21 cellular contexts compared by ENCODE assay signal in genomic region chr7:155228459-155228845, GRCh38.
DNase-seq lines count a peak whose midpoint lies in the region; ATAC-seq and TF ChIP-seq lines count a peak whose summit lies in the region.
"Had no signal": no experiment of that assay in that cellular context is flagged by ENCODE, and none has a peak within 500 bp of the region (broad histone marks: within the 10 kb centered on the region; RNA-seq: fewer than 3 reads in every experiment).

No MANE protein-coding gene starts in this region.

- peak overlapping the region; percentile 29 for H3K18ac ChIP-seq in neuronal stem cell (ENCODE audit: low read length)

- no peak overlapping the region for H3K27ac Mint-ChIP-seq in stimulated activated naive B cell treated with anti-CD40 and anti-IgM and Interleukin-4, amounts not matched to agents 10 μg/mL and 1 μg/mL and 100 μg/mL, for 72 hours
- no peak overlapping the region for H3K27ac Mint-ChIP-seq in endothelial cell (ENCODE audit: unreplicated experiment)
- H3K27ac Mint-ChIP-seq: activated CD4-positive, alpha-beta memory T cell treated with anti-CD3 and anti-CD28 coated beads for 36 hours; CD4-positive, CD25-positive, alpha-beta regulatory T cell; WTC11 had no signal

- H4K91ac ChIP-seq in neuronal stem cell (ENCODE audit: low read depth, low read length, poor library complexity) = no peak overlapping the region

- H3K36me3 Mint-ChIP-seq in stimulated activated naive B cell treated with anti-CD40 and anti-IgM and Interleukin-4, amounts not matched to agents 10 μg/mL and 1 μg/mL and 100 μg/mL, for 72 hours = no peaks in the 10 kb centered on the region
- no peaks in the 10 kb centered on the region for H3K36me3 Mint-ChIP-seq in endothelial cell (ENCODE audit: low read depth, unreplicated experiment)
- H3K36me3 Mint-ChIP-seq: activated CD4-positive, alpha-beta memory T cell treated with anti-CD3 and anti-CD28 coated beads for 36 hours; CD4-positive, CD25-positive, alpha-beta regulatory T cell; WTC11 had no signal

- H2BK12ac ChIP-seq in neuronal stem cell (ENCODE audit: low read length) = no peak overlapping the region

- no peak overlapping the region for H4K8ac ChIP-seq in neuronal stem cell (ENCODE audit: low read depth, low read length)

- H3K4me1 Mint-ChIP-seq in stimulated activated naive B cell treated with anti-CD40 and anti-IgM and Interleukin-4, amounts not matched to agents 10 μg/mL and 1 μg/mL and 100 μg/mL, for 72 hours = no peaks in the 10 kb centered on the region
- peaks cover 29% of the 10 kb centered on the region for H3K4me1 Mint-ChIP-seq in endothelial cell (ENCODE audit: unreplicated experiment)
- H3K4me1 Mint-ChIP-seq: CD4-positive, CD25-positive, alpha-beta regulatory T cell had no signal

- CTCF ChIA-PET in HEK293 (lab: Yijun Ruan, JAX) = no interaction called here

- H3K9me3 Mint-ChIP-seq in stimulated activated naive B cell treated with anti-CD40 and anti-IgM and Interleukin-4, amounts not matched to agents 10 μg/mL and 1 μg/mL and 100 μg/mL, for 72 hours = no peaks in the 10 kb centered on the region
- H3K9me3 Mint-ChIP-seq in endothelial cell (ENCODE audit: unreplicated experiment) = no peaks in the 10 kb centered on the region
- H3K9me3 Mint-ChIP-seq: activated CD4-positive, alpha-beta memory T cell treated with anti-CD3 and anti-CD28 coated beads for 36 hours had no signal

- H3K36me3 ChIP-seq in HEK293 (ENCODE audit: control insufficient read depth in 2 of 2, insufficient read depth in 1 of 2, low read length in 2 of 2) = no peaks in the 10 kb centered on the region
- H3K36me3 ChIP-seq in brain microvascular endothelial cell (replicated peaks) = no peaks in the 10 kb centered on the region
- no peaks in the 10 kb centered on the region for H3K36me3 ChIP-seq in neuronal stem cell (replicated peaks in 1 of 2; ENCODE audit: control insufficient read depth in 2 of 2, insufficient read depth in 2 of 2, low read length in 2 of 2)
- no peaks in the 10 kb centered on the region for H3K36me3 ChIP-seq in suprapubic skin
- H3K36me3 ChIP-seq: heart left ventricle, SJSA1 had no signal

- H3K23ac ChIP-seq in neuronal stem cell (ENCODE audit: low read depth, low read length, poor library complexity) = no peak overlapping the region

- H2BK15ac ChIP-seq in neuronal stem cell (ENCODE audit: low read length) = peak overlapping the region; percentile 0

- no peak overlapping the region for H3K4me3 Mint-ChIP-seq in stimulated activated naive B cell treated with anti-CD40 and anti-IgM and Interleukin-4, amounts not matched to agents 10 μg/mL and 1 μg/mL and 100 μg/mL, for 72 hours
- H3K4me3 Mint-ChIP-seq in endothelial cell (ENCODE audit: unreplicated experiment) = no peak overlapping the region
- H3K4me3 Mint-ChIP-seq: activated CD4-positive, alpha-beta memory T cell treated with anti-CD3 and anti-CD28 coated beads for 36 hours; CD4-positive, CD25-positive, alpha-beta regulatory T cell; WTC11 had no signal

- H3K14ac ChIP-seq in neuronal stem cell (ENCODE audit: low read length) = no peak overlapping the region

- no peaks in the 10 kb centered on the region for H3K27me3 ChIP-seq in brain microvascular endothelial cell (replicated peaks)
- H3K27me3 ChIP-seq in neuronal stem cell (ENCODE audit: control insufficient read depth in 3 of 3, insufficient read depth in 3 of 3, low read depth in 1 of 3, low read length in 3 of 3) = peaks cover 0 to 61% (median 3%) of the 10 kb centered on the region in 3 experiments
- H3K27me3 ChIP-seq in dorsolateral prefrontal cortex = peaks cover 0 to 8% (median 0%) of the 10 kb centered on the region in 45 donors
- peaks cover 16% of the 10 kb centered on the region for H3K27me3 ChIP-seq in suprapubic skin
- H3K27me3 ChIP-seq: SJSA1 had no signal

- no peak for TF ChIP-seq POLR2A in suprapubic skin (IDR thresholded peaks at IDR 0.05)

- H3K4me1 ChIP-seq in HEK293 (ENCODE audit: control insufficient read depth, insufficient read depth, low read length) (peaks cover 10% of the 10 kb centered on the region; the same call in 1 of the 2 replicates), neuronal stem cell (ENCODE audit: control insufficient read depth in 2 of 2, insufficient read depth in 1 of 2, low read depth in 1 of 2, low read length in 2 of 2) (peaks cover 0 to 16% of the 10 kb centered on the region in 2 donors), suprapubic skin (peaks cover 5% of the 10 kb centered on the region)
- H3K4me1 ChIP-seq: heart left ventricle had no signal

- no peak overlapping the region for H3K27ac ChIP-seq in HEK293 (ENCODE audit: extremely low read depth, low read depth, low read length)
- H3K27ac ChIP-seq in brain microvascular endothelial cell = no peak overlapping the region
- H3K27ac ChIP-seq in neuronal stem cell (replicated peaks; ENCODE audit: low read length) = no peak overlapping the region
- H3K27ac ChIP-seq in dorsolateral prefrontal cortex = no peak overlapping the region
- no peak overlapping the region for H3K27ac ChIP-seq in suprapubic skin
- H3K27ac ChIP-seq: heart left ventricle, SJSA1 had no signal

- ATAC-seq in stimulated activated naive B cell treated with anti-CD40 and anti-IgM and Interleukin-4, amounts not matched to agents 10 μg/mL and 1 μg/mL and 100 μg/mL, for 72 hours (replicated peaks) = no peak

- H3K79me1 ChIP-seq in neuronal stem cell (ENCODE audit: low read depth, low read length) = no peaks in the 10 kb centered on the region

- H3K4ac ChIP-seq in neuronal stem cell (ENCODE audit: low read length) = no peak overlapping the region

- H3K4me2 ChIP-seq in neuronal stem cell (ENCODE audit: insufficient read depth, low read length, poor library complexity, severe bottlenecking) = no peak overlapping the region

- no peak overlapping the region for H2BK120ac ChIP-seq in neuronal stem cell (ENCODE audit: low read depth, low read length)

- H2AK5ac ChIP-seq in neuronal stem cell (ENCODE audit: low read depth, low read length) = peak overlapping the region; percentile 81

- H3K4me3 ChIP-seq in HEK293 (ENCODE audit: low read depth, low read length) = no peak overlapping the region
- H3K4me3 ChIP-seq in brain microvascular endothelial cell (ENCODE audit: low read depth, low read length) = no peak overlapping the region
- H3K4me3 ChIP-seq in neuronal stem cell (ENCODE audit: low read length in 2 of 2) = no peak overlapping the region
- H3K4me3 ChIP-seq in dorsolateral prefrontal cortex = no peak overlapping the region
- H3K4me3 ChIP-seq in suprapubic skin = no peak overlapping the region
- H3K4me3 ChIP-seq: heart left ventricle, SJSA1 had no signal

- in situ Hi-C loops in brain microvascular endothelial cell (cut with HindIII; ENCODE audit: low pct_ligation_motif_present, low sequenced_read_pairs) = no loop called here

- DNase-seq in AG20443 (ENCODE audit: low spot score) (peak; percentile 40), brain microvascular endothelial cell (peak; percentile 25), neuronal stem cell (ENCODE audit: low spot score) (no peak), dorsolateral prefrontal cortex (no peak), endothelial cell (ENCODE audit: low spot score) (no peak), suprapubic skin (ENCODE audit: low spot score in 2 of 2) (no peak)
- DNase-seq in stimulated activated naive B cell treated with anti-CD40 and anti-IgM and Interleukin-4, amounts not matched to agents 10 μg/mL and 1 μg/mL and 100 μg/mL, for 72 hours = no peak
- DNase-seq: activated CD4-positive, alpha-beta memory T cell treated with anti-CD3 and anti-CD28 coated beads for 36 hours; activated naive CD4-positive, alpha-beta T cell treated with Interleukin-2 at 50 U/mL for 16 hours; CD4-positive, CD25-positive, alpha-beta regulatory T cell; DMS53; effector CD8-positive, alpha-beta T cell; Kasumi-1; NCI-H1105; NCI-H2081; NCI-H524 treated with DMSO at 0.1 percent for 48 hours; T-helper 2 cell had no signal

- peak overlapping the region; percentile 56 for H2AFZ ChIP-seq in neuronal stem cell (ENCODE audit: low read length)

- no peak overlapping the region for H2BK5ac ChIP-seq in neuronal stem cell (ENCODE audit: low read length)

- H3K9me3 ChIP-seq in HEK293 (ENCODE audit: control insufficient read depth, insufficient read depth, low read depth, low read length) (no peaks in the 10 kb centered on the region), neuronal stem cell (replicated peaks in 1 of 2; ENCODE audit: control insufficient read depth in 2 of 2, insufficient read depth in 1 of 2, low read depth in 1 of 2, low read length in 2 of 2) (no peaks in the 10 kb centered on the region), suprapubic skin (no peaks in the 10 kb centered on the region)
- H3K9me3 ChIP-seq: heart left ventricle, SJSA1 had no signal

- intact Hi-C loops in dorsolateral prefrontal cortex (cut with DNase I) = loop anchor here in 1 of 2 donors (2.0 kb wide), 1 partner anchor 68 kb away; the partner anchor contains the start of gene INSIG1

- no peak for TF ChIP-seq CTCF in HEK293 (tag by site-specific recombination; IDR thresholded peaks at IDR 0.05)
- TF ChIP-seq CTCF in brain microvascular endothelial cell (IDR thresholded peaks at IDR 0.05; ENCODE audit: low read depth, low read length, missing control alignments) = no peak
- no peak for TF ChIP-seq CTCF in dorsolateral prefrontal cortex (IDR thresholded peaks at IDR 0.05 in 54 of 56, conservative IDR thresholded peaks at IDR 0.05 in 2 of 56; ENCODE audit: low read depth in 1 of 56, partially characterized antibody in 56 of 56)
- TF ChIP-seq CTCF in endothelial cell (IDR thresholded peaks at IDR 0.05; ENCODE audit: unreplicated experiment) = no peak
- no peak for TF ChIP-seq CTCF in suprapubic skin (IDR thresholded peaks at IDR 0.05)

- TF ChIP-seq EP300 in suprapubic skin (IDR thresholded peaks at IDR 0.05) = no peak

- WGBS in neuronal stem cell (ENCODE audit: extremely low coverage in 2 of 2, insufficient read length in 2 of 2, insufficient replicate concordance in 1 of 2), 2 donors = no CpG with 5 or more reads among the region's 8 CpGs
- 85% methylated on average over 8 of the region's 8 CpGs for WGBS in suprapubic skin

- H3K27me3 Mint-ChIP-seq in stimulated activated naive B cell treated with anti-CD40 and anti-IgM and Interleukin-4, amounts not matched to agents 10 μg/mL and 1 μg/mL and 100 μg/mL, for 72 hours = peaks cover 7 to 16% of the 10 kb centered on the region in 2 donors
- peaks cover 14% of the 10 kb centered on the region for H3K27me3 Mint-ChIP-seq in endothelial cell (ENCODE audit: unreplicated experiment)
- H3K27me3 Mint-ChIP-seq: activated CD4-positive, alpha-beta memory T cell treated with anti-CD3 and anti-CD28 coated beads for 36 hours; CD4-positive, CD25-positive, alpha-beta regulatory T cell had no signal

- POLR2A ChIA-PET in HEK293 (lab: Yijun Ruan, JAX) = no interaction called here

- H3K9ac ChIP-seq in neuronal stem cell (ENCODE audit: low read depth, low read length, poor library complexity) = no peak overlapping the region

TF ChIP-seq in HEK293, 187 proteins besides CTCF, POLR2A, EP300 and RAD21 (continues in another document):
- TF ChIP-seq ZNF341 (tag by site-specific recombination; IDR thresholded peaks at IDR 0.05; ENCODE audit: low read depth) (peak; percentile 70), MZF1 (tag by site-specific recombination; IDR thresholded peaks at IDR 0.05; ENCODE audit: borderline replicate concordance) (no peak), ZNF561 (tag by site-specific recombination; IDR thresholded peaks at IDR 0.05; ENCODE audit: borderline replicate concordance) (no peak), ZIC2 (tag by site-specific recombination; IDR thresholded peaks at IDR 0.05) (peak; percentile 40; the same call in 1 of the 2 replicates), ZNF664 (tag by site-specific recombination; IDR thresholded peaks at IDR 0.05) (no peak)

Comparison
In these comparisons a context has a peak if more than half of its experiments do, and no peak if none do; other contexts are left out.
1. DNase-seq: peak in AG20443 (single experiment) and brain microvascular endothelial cell (single experiment); none in neuronal stem cell (single experiment), dorsolateral prefrontal cortex (0 of 10), stimulated activated naive B cell treated with anti-CD40 and anti-IgM and Interleukin-4, amounts not matched to agents 10 μg/mL and 1 μg/mL and 100 μg/mL, for 72 hours (single experiment), endothelial cell (single experiment) and suprapubic skin (0 of 2).